ENCODE assay signal across 8 cellular contexts in the genomic region with DNA sequence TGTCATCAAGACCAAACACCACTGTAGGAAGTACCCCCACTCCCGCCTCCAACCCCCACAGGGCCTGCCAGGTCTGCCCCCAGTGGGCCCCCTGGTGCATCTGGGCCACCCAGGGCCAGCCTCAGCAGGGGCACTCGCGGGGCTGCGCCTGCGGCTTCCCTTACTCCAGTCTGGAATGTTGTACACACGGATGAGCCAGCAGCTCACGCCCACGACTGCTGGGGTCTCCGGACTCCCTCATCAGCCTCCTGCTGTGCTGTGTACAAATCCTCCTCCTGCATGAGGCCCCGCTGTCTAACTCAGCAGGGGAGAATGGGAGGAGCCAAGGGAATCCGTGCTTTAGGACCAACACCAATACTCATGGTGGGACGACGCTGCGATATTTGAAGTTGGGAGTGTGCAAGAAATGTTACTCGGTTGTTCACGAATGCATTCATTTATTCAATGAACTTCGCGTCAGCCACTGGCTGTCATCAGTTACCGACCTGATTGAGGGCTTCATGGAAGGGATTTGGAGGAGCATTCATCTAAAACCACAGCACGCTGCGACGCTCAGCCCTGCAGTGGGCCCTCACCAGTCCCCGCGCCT. TPM values are rescaled to one million over a fixed set of nuclear protein-coding genes. Genes with fewer than 3 reads are reported as not detected.
A peak's percentile ranks its signal among the peaks of the same experiment; 100 is the strongest.
DNase-seq lines count a peak whose midpoint lies in the region; ATAC-seq lines count a peak whose summit lies in the region.

No MANE protein-coding gene starts in this region.

- peak overlapping the region; percentile 89 to 96 (median 94) for H3K4me3 Mint-ChIP-seq in IgD-negative memory B cell
- peak overlapping the region; percentile 86 for H3K4me3 Mint-ChIP-seq in natural killer cell treated with Interleukin-12 subunit alpha and Interleukin-12 subunit beta and Interleukin-15 and Interleukin-18, amount 100 ng/mL, for 72 hours

- DNase-seq in EH (ENCODE audit: low read depth) (peak; percentile 82), SW480 (ENCODE audit: low spot score) (peak; percentile 45), activated gamma-delta T cell treated with Interleukin-2 at 50 U/mL for 16 hours (no peak), NOMO-1 treated with dmso at 0.1 percent for 144 hours (lab: John Stamatoyannopoulos, UW; ENCODE audit: unreplicated experiment) (no peak)
- no peak for DNase-seq in natural killer cell treated with Interleukin-12 subunit alpha and Interleukin-12 subunit beta and Interleukin-15 and Interleukin-18, amount 100 ng/mL, for 72 hours (ENCODE audit: low spot score)

- peaks cover 0 to 4% (median 0%) of the 10 kb centered on the region in 3 donors for H3K9me3 Mint-ChIP-seq in IgD-negative memory B cell
- no peaks in the 10 kb centered on the region for H3K9me3 Mint-ChIP-seq in natural killer cell treated with Interleukin-12 subunit alpha and Interleukin-12 subunit beta and Interleukin-15 and Interleukin-18, amount 100 ng/mL, for 72 hours

- peaks cover 25 to 27% (median 26%) of the 10 kb centered on the region in 3 donors for H3K4me1 Mint-ChIP-seq in IgD-negative memory B cell
- peaks cover 35 to 36% of the 10 kb centered on the region in 2 donors for H3K4me1 Mint-ChIP-seq in natural killer cell treated with Interleukin-12 subunit alpha and Interleukin-12 subunit beta and Interleukin-15 and Interleukin-18, amount 100 ng/mL, for 72 hours (ENCODE audit: low read depth in 2 of 2)

- H3K27ac Mint-ChIP-seq in IgD-negative memory B cell, result peak overlapping the region; percentile 66 to 90 (median 83)
- peak overlapping the region; percentile 89 to 92 for H3K27ac Mint-ChIP-seq in natural killer cell treated with Interleukin-12 subunit alpha and Interleukin-12 subunit beta and Interleukin-15 and Interleukin-18, amount 100 ng/mL, for 72 hours

- H3K27me3 Mint-ChIP-seq in IgD-negative memory B cell, result no peaks in the 10 kb centered on the region
- no peaks in the 10 kb centered on the region for H3K27me3 Mint-ChIP-seq in natural killer cell treated with Interleukin-12 subunit alpha and Interleukin-12 subunit beta and Interleukin-15 and Interleukin-18, amount 100 ng/mL, for 72 hours

- ATAC-seq in GM21423 (IDR thresholded peaks at IDR 0.05; ENCODE audit: unreplicated experiment) (peak; percentile 5), esophagus mucosa (peak; percentile 25)
- ATAC-seq in natural killer cell treated with Interleukin-12 subunit alpha and Interleukin-12 subunit beta and Interleukin-15 and Interleukin-18, amount 100 ng/mL, for 72 hours, result no peak

- peaks cover 9% of the 10 kb centered on the region for H3K36me3 Mint-ChIP-seq in IgD-negative memory B cell
- H3K36me3 Mint-ChIP-seq in natural killer cell treated with Interleukin-12 subunit alpha and Interleukin-12 subunit beta and Interleukin-15 and Interleukin-18, amount 100 ng/mL, for 72 hours, result peaks cover 7% of the 10 kb centered on the region

RNA-seq across cellular contexts. Expression of gene ASB1, which starts 0.7 kb away (rescaled TPM):
- 30.1 TPM for polyA plus RNA-seq in IgD-negative memory B cell
- 12.3 TPM for total RNA-seq in esophagus mucosa
- total RNA-seq in natural killer cell treated with Interleukin-12 subunit alpha and Interleukin-12 subunit beta and Interleukin-15 and Interleukin-18, amount 100 ng/mL, for 72 hours, result 10 to 100 TPM; 50.2 to 63.3 TPM

Comparison
In these comparisons a context has a peak if more than half of its experiments do, and no peak if none do; other contexts are left out.
1. DNase-seq: peak in EH (single experiment) and SW480 (single experiment); none in natural killer cell treated with Interleukin-12 subunit alpha and Interleukin-12 subunit beta and Interleukin-15 and Interleukin-18, amount 100 ng/mL, for 72 hours (single experiment), activated gamma-delta T cell treated with Interleukin-2 at 50 U/mL for 16 hours (single experiment) and NOMO-1 treated with dmso at 0.1 percent for 144 hours (single experiment).
2. ATAC-seq: peak in GM21423 (single experiment) and esophagus mucosa (single experiment); none in natural killer cell treated with Interleukin-12 subunit alpha and Interleukin-12 subunit beta and Interleukin-15 and Interleukin-18, amount 100 ng/mL, for 72 hours (0 of 2).